16 cellular contexts compared by ENCODE assay signal in the genomic region with DNA sequence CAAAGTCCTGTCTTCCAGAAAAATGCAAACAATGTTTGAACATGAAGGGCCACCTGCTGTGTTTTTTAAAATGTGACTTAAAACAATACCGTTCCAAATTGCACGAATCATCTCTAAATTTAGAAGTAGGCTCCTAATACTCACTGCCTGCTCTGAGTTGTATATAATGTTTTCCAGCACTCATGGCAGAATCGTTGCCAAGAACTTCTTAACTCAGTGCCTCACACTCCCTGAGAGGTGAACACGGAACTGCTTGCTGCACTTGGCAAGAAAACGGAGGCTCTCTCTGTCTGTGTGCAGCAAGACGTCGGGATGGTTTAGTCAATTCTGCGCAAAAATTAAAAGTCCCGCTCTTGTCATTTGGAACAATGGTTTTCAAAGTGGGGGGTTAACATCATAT.
"Had no signal": no experiment of that assay in that cellular context is flagged by ENCODE, and none has a peak within 500 bp of the region (broad histone marks: within the 10 kb centered on the region; RNA-seq: fewer than 3 reads in every experiment).

No MANE protein-coding gene starts in this region.

- ATAC-seq: activated naive CD8-positive, alpha-beta T cell treated with anti-CD3 and anti-CD28 coated beads, Interleukin-2, amount 50 U/mL, for 24 hours; esophagus mucosa; naive thymus-derived CD8-positive, alpha-beta T cell; sciatic nerve; stimulated activated naive B cell treated with anti-CD40 and anti-IgM and Interleukin-4, amounts not matched to agents 10 μg/mL and 1 μg/mL and 100 μg/mL, for 72 hours; T-helper 17 cell; WTC11 had no signal

- H3K27me3 ChIP-seq: brain microvascular endothelial cell, spleen, upper lobe of left lung had no signal

- H3K27ac ChIP-seq: brain microvascular endothelial cell, dorsolateral prefrontal cortex, spleen, upper lobe of left lung had no signal

- H3K9me3 ChIP-seq: upper lobe of left lung had no signal

- H3K36me3 ChIP-seq: brain microvascular endothelial cell, spleen, upper lobe of left lung had no signal

- H3K4me1 ChIP-seq: spleen, upper lobe of left lung had no signal

- H3K4me3 ChIP-seq: dorsolateral prefrontal cortex, spleen, upper lobe of left lung had no signal

- DNase-seq: activated CD4-positive, alpha-beta T cell treated with anti-CD3 and anti-CD28 coated beads for 48 hours; activated naive CD4-positive, alpha-beta T cell treated with Interleukin-2 at 50 U/mL for 16 hours; activated naive CD8-positive, alpha-beta T cell treated with anti-CD3 and anti-CD28 coated beads, Interleukin-2, amount 50 U/mL, for 24 hours; brain microvascular endothelial cell; dorsolateral prefrontal cortex; foreskin melanocyte; naive thymus-derived CD8-positive, alpha-beta T cell; spleen; stimulated activated CD4-positive, alpha-beta T cell treated with anti-CD3 and anti-CD28 coated beads, Interleukin-1b, Interleukin-23, amount 100 ng/mL, for 48 hours; stimulated activated naive B cell treated with anti-CD40 and anti-IgM and Interleukin-4, amounts not matched to agents 10 μg/mL and 1 μg/mL and 100 μg/mL, for 72 hours; substantia nigra; T-helper 17 cell; upper lobe of left lung had no signal
